ENCODE assay signal across 2 cellular contexts in the genomic region with DNA sequence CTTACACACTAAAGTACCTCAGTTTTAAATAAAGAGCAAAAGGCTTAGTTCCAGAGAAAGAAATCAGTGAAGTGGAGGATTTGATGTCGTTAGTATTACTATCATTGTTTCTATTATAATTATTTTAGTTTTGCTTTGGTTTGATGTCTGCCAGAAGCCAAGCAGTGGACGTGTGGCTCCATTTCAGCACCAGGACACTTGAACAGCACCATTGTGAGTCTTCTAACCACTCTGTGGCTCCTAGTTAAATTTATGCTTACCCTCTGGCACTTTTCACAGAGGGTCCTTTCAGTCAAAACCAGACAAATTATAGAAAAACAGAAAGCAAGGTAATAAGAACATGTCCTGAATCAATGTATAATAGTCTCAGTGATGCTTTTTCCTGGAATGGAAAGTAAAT.
TF ChIP-seq lines count a peak whose summit lies in the region.

No MANE protein-coding gene starts in this region.

TF ChIP-seq in A549, 52 proteins besides CTCF, POLR2A, EP300 and RAD21:
- TF ChIP-seq, protein P1, sequence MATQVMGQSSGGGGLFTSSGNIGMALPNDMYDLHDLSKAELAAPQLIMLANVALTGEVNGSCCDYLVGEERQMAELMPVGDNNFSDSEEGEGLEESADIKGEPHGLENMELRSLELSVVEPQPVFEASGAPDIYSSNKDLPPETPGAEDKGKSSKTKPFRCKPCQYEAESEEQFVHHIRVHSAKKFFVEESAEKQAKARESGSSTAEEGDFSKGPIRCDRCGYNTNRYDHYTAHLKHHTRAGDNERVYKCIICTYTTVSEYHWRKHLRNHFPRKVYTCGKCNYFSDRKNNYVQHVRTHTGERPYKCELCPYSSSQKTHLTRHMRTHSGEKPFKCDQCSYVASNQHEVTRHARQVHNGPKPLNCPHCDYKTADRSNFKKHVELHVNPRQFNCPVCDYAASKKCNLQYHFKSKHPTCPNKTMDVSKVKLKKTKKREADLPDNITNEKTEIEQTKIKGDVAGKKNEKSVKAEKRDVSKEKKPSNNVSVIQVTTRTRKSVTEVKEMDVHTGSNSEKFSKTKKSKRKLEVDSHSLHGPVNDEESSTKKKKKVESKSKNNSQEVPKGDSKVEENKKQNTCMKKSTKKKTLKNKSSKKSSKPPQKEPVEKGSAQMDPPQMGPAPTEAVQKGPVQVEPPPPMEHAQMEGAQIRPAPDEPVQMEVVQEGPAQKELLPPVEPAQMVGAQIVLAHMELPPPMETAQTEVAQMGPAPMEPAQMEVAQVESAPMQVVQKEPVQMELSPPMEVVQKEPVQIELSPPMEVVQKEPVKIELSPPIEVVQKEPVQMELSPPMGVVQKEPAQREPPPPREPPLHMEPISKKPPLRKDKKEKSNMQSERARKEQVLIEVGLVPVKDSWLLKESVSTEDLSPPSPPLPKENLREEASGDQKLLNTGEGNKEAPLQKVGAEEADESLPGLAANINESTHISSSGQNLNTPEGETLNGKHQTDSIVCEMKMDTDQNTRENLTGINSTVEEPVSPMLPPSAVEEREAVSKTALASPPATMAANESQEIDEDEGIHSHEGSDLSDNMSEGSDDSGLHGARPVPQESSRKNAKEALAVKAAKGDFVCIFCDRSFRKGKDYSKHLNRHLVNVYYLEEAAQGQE (IDR thresholded peaks at IDR 0.05): peak; percentile 75
- no peak for TF ChIP-seq JUNB (IDR thresholded peaks at IDR 0.05)

TF ChIP-seq in HEK293, 187 proteins besides CTCF, POLR2A, EP300 and RAD21:
- TF ChIP-seq, protein P1 (tag by site-specific recombination; IDR thresholded peaks at IDR 0.05): peak; percentile 84
- no peak for TF ChIP-seq ZNF16 (tag by site-specific recombination; IDR thresholded peaks at IDR 0.05; ENCODE audit: low read depth)
TF ChIP-seq in HEK293: peak in this region for 1.
